ENCODE assay signal across 8 cellular contexts in the genomic region with DNA sequence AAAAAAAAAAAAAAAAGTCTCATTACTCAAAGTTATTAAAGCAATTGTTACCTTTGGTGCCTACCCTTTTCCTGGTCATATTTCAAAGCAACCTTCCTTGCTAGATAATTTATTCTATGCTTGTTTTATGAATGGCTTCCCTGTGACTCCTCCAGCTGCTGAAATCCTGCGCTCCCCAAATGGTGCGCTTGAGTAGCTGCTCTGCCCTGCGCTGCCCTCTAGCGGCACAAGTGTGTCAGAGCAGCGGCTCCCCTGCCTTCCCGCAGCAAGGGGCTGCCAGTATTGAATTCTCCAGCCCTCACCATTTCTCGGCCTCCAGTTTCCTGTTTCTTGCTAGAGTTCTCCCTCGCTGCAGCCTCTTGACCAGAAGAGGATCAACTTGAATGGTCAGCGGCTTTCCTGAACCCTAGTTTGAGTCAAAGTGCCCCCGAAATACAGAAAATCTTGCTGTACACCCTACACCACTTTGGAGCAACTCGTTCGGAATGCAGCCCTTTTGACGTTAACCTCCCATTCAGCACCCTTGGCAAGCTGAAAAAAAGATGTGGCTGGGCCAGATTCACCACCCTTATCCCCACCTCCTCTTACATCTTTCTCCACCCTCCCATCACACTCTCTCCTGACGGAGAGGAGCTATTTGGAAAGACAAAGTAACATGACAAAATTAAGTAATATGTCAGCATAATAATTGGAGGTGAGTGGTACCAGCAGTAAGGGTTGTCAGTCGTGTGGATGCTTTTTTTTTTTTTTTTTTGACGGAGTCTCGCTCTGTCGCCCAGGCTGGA.
DNase-seq lines count a peak whose midpoint lies in the region; ATAC-seq and TF ChIP-seq lines count a peak whose summit lies in the region.

No MANE protein-coding gene starts in this region.

- H3K27ac ChIP-seq in PC-9, result no peak overlapping the region

- CTCF ChIA-PET in PC-9 (lab: Charles Lee), result interaction anchor here (0.5 to 2.0 kb wide), 9 partner anchors 8 to 651 kb away, joined by 3 to 12 read pairs (median 5); a partner anchor contains a TSS

- no peaks in the 10 kb centered on the region for H3K36me3 Mint-ChIP-seq in activated T-cell treated with anti-CD3 and anti-CD28 coated beads, Interleukin-2, amount 50 U/mL, for 24 hours (ENCODE audit: low read depth)
- no peaks in the 10 kb centered on the region for H3K36me3 Mint-ChIP-seq in neural crest cell (ENCODE audit: low read depth)

- H3K9me2 ChIP-seq in PC-9 (ENCODE audit: insufficient read depth), result no peaks in the 10 kb centered on the region

- no peaks in the 10 kb centered on the region for H3K9me3 Mint-ChIP-seq in activated T-cell treated with anti-CD3 and anti-CD28 coated beads, Interleukin-2, amount 50 U/mL, for 24 hours
- H3K9me3 Mint-ChIP-seq in neural crest cell, result peaks cover 5% of the 10 kb centered on the region

- H3K4me1 ChIP-seq in PC-9 (replicated peaks; ENCODE audit: insufficient read depth), result peaks cover 55% of the 10 kb centered on the region

- peak; percentile 88 for ATAC-seq in GM21528 (IDR thresholded peaks at IDR 0.05; ENCODE audit: low FRiP score, unreplicated experiment)

- H3K4me2 ChIP-seq in PC-9, result no peak overlapping the region; the same call in 1 of the 2 replicates

- H3K4me3 ChIP-seq in Jurkat, Clone E6-1 (ENCODE audit: low read length), result no peak overlapping the region
- H3K4me3 ChIP-seq in PC-9, result no peak overlapping the region

- H3K27me3 Mint-ChIP-seq in activated T-cell treated with anti-CD3 and anti-CD28 coated beads, Interleukin-2, amount 50 U/mL, for 24 hours, result peaks cover 20% of the 10 kb centered on the region
- no peaks in the 10 kb centered on the region for H3K27me3 Mint-ChIP-seq in neural crest cell (ENCODE audit: low read depth)

- no peaks in the 10 kb centered on the region for H3K27me3 ChIP-seq in PC-9 (ENCODE audit: insufficient read depth, low read depth)

- no peak overlapping the region for H3K4me3 Mint-ChIP-seq in activated T-cell treated with anti-CD3 and anti-CD28 coated beads, Interleukin-2, amount 50 U/mL, for 24 hours
- H3K4me3 Mint-ChIP-seq in neural crest cell, result no peak overlapping the region

- POLR2A ChIA-PET in PC-9 (lab: Charles Lee; ENCODE audit: unreplicated experiment), result no interaction called here

- H3K27ac Mint-ChIP-seq in activated T-cell treated with anti-CD3 and anti-CD28 coated beads, Interleukin-2, amount 50 U/mL, for 24 hours, result no peak overlapping the region
- H3K27ac Mint-ChIP-seq in neural crest cell (ENCODE audit: unreplicated experiment), result no peak overlapping the region

- H3F3A ChIP-seq in PC-9 (ENCODE audit: insufficient read depth, low read depth), result peaks cover 17% of the 10 kb centered on the region

- TF ChIP-seq CTCF in PC-9 (conservative IDR thresholded peaks at IDR 0.05) (peak; percentile 92), neural crest cell (conservative IDR thresholded peaks at IDR 0.05) (peak; percentile 90)

- no peaks in the 10 kb centered on the region for H3K36me3 ChIP-seq in PC-9 (ENCODE audit: low read depth)

- no peaks in the 10 kb centered on the region for H4K20me1 ChIP-seq in PC-9 (ENCODE audit: insufficient read depth)

- intact Hi-C loops in PC-9 (cut with micrococcal nuclease; ENCODE audit: unreplicated experiment), result loop anchor here (5.0 kb wide), 2 partner anchors 554 to 614 kb away; no protein-coding TSS in a partner anchor

- no peaks in the 10 kb centered on the region for H3K79me2 ChIP-seq in PC-9 (ENCODE audit: low read depth)

- no peaks in the 10 kb centered on the region for H3K9me3 ChIP-seq in PC-9 (ENCODE audit: insufficient read depth, low read depth)

- BruUV-seq in PC-9 (replicated peaks; lab: Mats Ljungman, UMichigan), result no TSS peak

- H3K4me1 Mint-ChIP-seq in activated T-cell treated with anti-CD3 and anti-CD28 coated beads, Interleukin-2, amount 50 U/mL, for 24 hours (ENCODE audit: low read depth), result peaks cover 8% of the 10 kb centered on the region
- peaks cover 17% of the 10 kb centered on the region for H3K4me1 Mint-ChIP-seq in neural crest cell

- H2AFZ ChIP-seq in PC-9, result peak overlapping the region; percentile 24; the same call in 1 of the 2 replicates

- DNase-seq in DMS153 treated with DMSO at 0.1 percent for 48 hours (lab: John Stamatoyannopoulos, UW; ENCODE audit: unreplicated experiment) (peak; percentile 48), PC-9 (peak in 1 of 2 experiments; percentile 72), fibroblast of gingiva (ENCODE audit: low read depth) (peak; percentile 58), neural crest cell (ENCODE audit: low read depth, low spot score) (peak; percentile 84), stromal cell of bone marrow (ENCODE audit: low read depth) (peak; percentile 42)
- peak; percentile 71 for DNase-seq in Jurkat, Clone E6-1 (ENCODE audit: low read depth, low spot score)
- peak; percentile 85 for DNase-seq in activated T-cell treated with anti-CD3 and anti-CD28 coated beads, Interleukin-2, amount 50 U/mL, for 24 hours
